ENCODE assay signal across 27 cellular contexts in the genomic region with DNA sequence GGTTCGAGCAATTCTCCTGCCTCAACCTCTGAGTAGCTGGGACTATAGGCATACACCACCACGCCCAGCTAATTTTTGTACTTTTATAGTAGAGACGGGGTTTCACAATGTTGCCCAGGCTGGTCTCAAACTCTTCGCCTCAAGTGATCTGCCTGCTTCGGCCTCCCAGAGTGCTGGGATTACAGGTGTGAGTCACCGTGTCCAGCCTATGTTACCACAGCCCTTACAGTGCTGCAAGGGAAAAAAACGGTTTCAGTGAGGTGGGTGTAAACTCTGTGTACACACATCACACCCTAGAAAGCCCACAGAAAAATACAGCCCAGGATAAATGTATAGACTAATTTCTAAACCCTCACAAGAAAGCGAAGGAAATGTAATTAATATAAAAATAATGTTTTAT.
"Had no signal": no experiment of that assay in that cellular context is flagged by ENCODE, and none has a peak within 500 bp of the region (broad histone marks: within the 10 kb centered on the region; RNA-seq: fewer than 3 reads in every experiment).

No MANE protein-coding gene starts in this region.

- H3K27me3 ChIP-seq: gastroesophageal sphincter, right atrium auricular region, upper lobe of left lung, vagina had no signal

- H3K36me3 Mint-ChIP-seq: activated naive CD4-positive, alpha-beta T cell treated with anti-CD3 and anti-CD28 coated beads, Interleukin-2, amount 50 U/mL, for 72 hours; natural killer cell treated with Interleukin-12 subunit alpha and Interleukin-12 subunit beta and Interleukin-15 and Interleukin-18, amount 100 ng/mL, for 72 hours; stimulated activated memory B cell treated with anti-CD40 and anti-IgM and Interleukin-4, amounts not matched to agents 10 μg/mL and 1 μg/mL and 100 μg/mL, for 72 hours had no signal

- H3K4me3 Mint-ChIP-seq: activated CD4-positive, alpha-beta T cell treated with anti-CD3 and anti-CD28 coated beads, Interleukin-2, amount 10 ng/mL, durations not matched to agents 7 days and 5 days; activated CD8-positive, alpha-beta T cell treated with anti-CD3 and anti-CD28 coated beads for 36 hours; activated T-cell treated with anti-CD3 and anti-CD28 coated beads, Interleukin-2, amount 50 U/mL, for 4 hours; activated T-helper 17 cell treated with anti-CD3 and anti-CD28 coated beads, Interleukin-2, amount 50 U/mL, for 72 hours; natural killer cell treated with Interleukin-12 subunit alpha and Interleukin-12 subunit beta and Interleukin-15 and Interleukin-18, amount 100 ng/mL, for 72 hours; stimulated activated memory B cell treated with anti-CD40 and anti-IgM and Interleukin-4, amounts not matched to agents 10 μg/mL and 1 μg/mL and 100 μg/mL, for 72 hours; stimulated activated naive CD8-positive, alpha-beta T cell treated with anti-CD3 and anti-CD28 coated beads, Interleukin-15, amount 100 ng/mL, for 72 hours; T-helper 1 cell treated with Interleukin-12 subunit alpha and Interleukin-12 subunit beta and Interleukin-4 antibody, amounts not matched to agents 30 μg/mL and 1 μg/mL, for 36 hours had no signal

- H3K9me3 Mint-ChIP-seq: activated CD4-positive, alpha-beta T cell treated with anti-CD3 and anti-CD28 coated beads, Interleukin-2, amount 10 ng/mL, durations not matched to agents 7 days and 5 days; activated CD8-positive, alpha-beta T cell treated with anti-CD3 and anti-CD28 coated beads for 36 hours; activated naive CD4-positive, alpha-beta T cell treated with anti-CD3 and anti-CD28 coated beads, Interleukin-2, amount 50 U/mL, for 72 hours; activated T-cell treated with anti-CD3 and anti-CD28 coated beads, Interleukin-2, amount 50 U/mL, for 4 hours; activated T-helper 17 cell treated with anti-CD3 and anti-CD28 coated beads, Interleukin-2, amount 50 U/mL, for 72 hours; natural killer cell treated with Interleukin-12 subunit alpha and Interleukin-12 subunit beta and Interleukin-15 and Interleukin-18, amount 100 ng/mL, for 72 hours; stimulated activated memory B cell treated with anti-CD40 and anti-IgM and Interleukin-4, amounts not matched to agents 10 μg/mL and 1 μg/mL and 100 μg/mL, for 72 hours; stimulated activated naive CD8-positive, alpha-beta T cell treated with anti-CD3 and anti-CD28 coated beads, Interleukin-15, amount 100 ng/mL, for 72 hours; T-helper 1 cell treated with Interleukin-12 subunit alpha and Interleukin-12 subunit beta and Interleukin-4 antibody, amounts not matched to agents 30 μg/mL and 1 μg/mL, for 36 hours had no signal

- ATAC-seq: activated CD8-positive, alpha-beta T cell treated with anti-CD3 and anti-CD28 coated beads for 36 hours; activated naive CD4-positive, alpha-beta T cell treated with anti-CD3 and anti-CD28 coated beads, Interleukin-2, amount 50 U/mL, for 72 hours; activated T-cell treated with anti-CD3 and anti-CD28 coated beads, Interleukin-2, amount 50 U/mL, for 4 hours; activated T-helper 17 cell treated with anti-CD3 and anti-CD28 coated beads, Interleukin-2, amount 50 U/mL, for 72 hours; gastroesophageal sphincter; natural killer cell treated with Interleukin-12 subunit alpha and Interleukin-12 subunit beta and Interleukin-15 and Interleukin-18, amount 100 ng/mL, for 72 hours; stimulated activated memory B cell treated with anti-CD40 and anti-IgM and Interleukin-4, amounts not matched to agents 10 μg/mL and 1 μg/mL and 100 μg/mL, for 72 hours; stimulated activated naive CD8-positive, alpha-beta T cell treated with anti-CD3 and anti-CD28 coated beads, Interleukin-15, amount 100 ng/mL, for 72 hours had no signal

- H3K4me3 ChIP-seq: gastroesophageal sphincter, right atrium auricular region, smooth muscle cell, upper lobe of left lung, vagina had no signal

- DNase-seq: activated CD4-positive, alpha-beta T cell treated with anti-CD3 and anti-CD28 coated beads for 1 hour; activated CD4-positive, alpha-beta T cell treated with anti-CD3 and anti-CD28 coated beads, Interleukin-2, amount 10 ng/mL, durations not matched to agents 7 days and 5 days; activated CD8-positive, alpha-beta T cell treated with anti-CD3 and anti-CD28 coated beads for 36 hours; activated naive CD4-positive, alpha-beta T cell; activated T-cell treated with anti-CD3 and anti-CD28 coated beads, Interleukin-2, amount 50 U/mL, for 4 hours; anterior cingulate cortex; dermis blood vessel endothelial cell; effector CD4-positive, alpha-beta T cell; head of caudate nucleus; hippocampal formation; mesendoderm; stimulated activated CD4-positive, alpha-beta T cell treated with anti-CD3 and anti-CD28 coated beads, Interleukin-1b, Interleukin-23, amount 100 ng/mL, for 48 hours; stimulated activated CD4-positive, alpha-beta T cell treated with anti-CD3 and anti-CD28 coated beads, Interleukin-4, amount 100 ng/mL, for 4 hours; stimulated activated CD8-positive, alpha-beta memory T cell treated with anti-CD3 and anti-CD28 coated beads, Interleukin-4, amount 100 ng/mL, for 48 hours; stimulated activated naive CD8-positive, alpha-beta T cell treated with anti-CD3 and anti-CD28 coated beads, Interleukin-15, amount 100 ng/mL, for 72 hours; substantia nigra; T-helper 9 cell; upper lobe of left lung had no signal

- H3K9me3 ChIP-seq: gastroesophageal sphincter, right atrium auricular region, upper lobe of left lung, vagina had no signal

- H3K4me1 ChIP-seq: gastroesophageal sphincter, right atrium auricular region, vagina had no signal

- H3K27me3 Mint-ChIP-seq: activated CD4-positive, alpha-beta T cell treated with anti-CD3 and anti-CD28 coated beads, Interleukin-2, amount 10 ng/mL, durations not matched to agents 7 days and 5 days; activated CD8-positive, alpha-beta T cell treated with anti-CD3 and anti-CD28 coated beads for 36 hours; activated T-helper 17 cell treated with anti-CD3 and anti-CD28 coated beads, Interleukin-2, amount 50 U/mL, for 72 hours; stimulated activated memory B cell treated with anti-CD40 and anti-IgM and Interleukin-4, amounts not matched to agents 10 μg/mL and 1 μg/mL and 100 μg/mL, for 72 hours; stimulated activated naive CD8-positive, alpha-beta T cell treated with anti-CD3 and anti-CD28 coated beads, Interleukin-15, amount 100 ng/mL, for 72 hours had no signal

- H3K4me1 Mint-ChIP-seq: stimulated activated naive CD8-positive, alpha-beta T cell treated with anti-CD3 and anti-CD28 coated beads, Interleukin-15, amount 100 ng/mL, for 72 hours had no signal

- H3K27ac ChIP-seq: gastroesophageal sphincter, right atrium auricular region, upper lobe of left lung, vagina had no signal

- H3K27ac Mint-ChIP-seq: activated CD4-positive, alpha-beta T cell treated with anti-CD3 and anti-CD28 coated beads, Interleukin-2, amount 10 ng/mL, durations not matched to agents 7 days and 5 days; activated CD8-positive, alpha-beta T cell treated with anti-CD3 and anti-CD28 coated beads for 36 hours; activated naive CD4-positive, alpha-beta T cell treated with anti-CD3 and anti-CD28 coated beads, Interleukin-2, amount 50 U/mL, for 72 hours; activated T-helper 17 cell treated with anti-CD3 and anti-CD28 coated beads, Interleukin-2, amount 50 U/mL, for 72 hours; natural killer cell treated with Interleukin-12 subunit alpha and Interleukin-12 subunit beta and Interleukin-15 and Interleukin-18, amount 100 ng/mL, for 72 hours; stimulated activated memory B cell treated with anti-CD40 and anti-IgM and Interleukin-4, amounts not matched to agents 10 μg/mL and 1 μg/mL and 100 μg/mL, for 72 hours; stimulated activated naive CD8-positive, alpha-beta T cell treated with anti-CD3 and anti-CD28 coated beads, Interleukin-15, amount 100 ng/mL, for 72 hours; T-helper 1 cell treated with Interleukin-12 subunit alpha and Interleukin-12 subunit beta and Interleukin-4 antibody, amounts not matched to agents 30 μg/mL and 1 μg/mL, for 36 hours had no signal

- H3K4me2 ChIP-seq: smooth muscle cell had no signal

- H3K36me3 ChIP-seq: gastroesophageal sphincter, right atrium auricular region, upper lobe of left lung, vagina had no signal
